In the genomic region with DNA sequence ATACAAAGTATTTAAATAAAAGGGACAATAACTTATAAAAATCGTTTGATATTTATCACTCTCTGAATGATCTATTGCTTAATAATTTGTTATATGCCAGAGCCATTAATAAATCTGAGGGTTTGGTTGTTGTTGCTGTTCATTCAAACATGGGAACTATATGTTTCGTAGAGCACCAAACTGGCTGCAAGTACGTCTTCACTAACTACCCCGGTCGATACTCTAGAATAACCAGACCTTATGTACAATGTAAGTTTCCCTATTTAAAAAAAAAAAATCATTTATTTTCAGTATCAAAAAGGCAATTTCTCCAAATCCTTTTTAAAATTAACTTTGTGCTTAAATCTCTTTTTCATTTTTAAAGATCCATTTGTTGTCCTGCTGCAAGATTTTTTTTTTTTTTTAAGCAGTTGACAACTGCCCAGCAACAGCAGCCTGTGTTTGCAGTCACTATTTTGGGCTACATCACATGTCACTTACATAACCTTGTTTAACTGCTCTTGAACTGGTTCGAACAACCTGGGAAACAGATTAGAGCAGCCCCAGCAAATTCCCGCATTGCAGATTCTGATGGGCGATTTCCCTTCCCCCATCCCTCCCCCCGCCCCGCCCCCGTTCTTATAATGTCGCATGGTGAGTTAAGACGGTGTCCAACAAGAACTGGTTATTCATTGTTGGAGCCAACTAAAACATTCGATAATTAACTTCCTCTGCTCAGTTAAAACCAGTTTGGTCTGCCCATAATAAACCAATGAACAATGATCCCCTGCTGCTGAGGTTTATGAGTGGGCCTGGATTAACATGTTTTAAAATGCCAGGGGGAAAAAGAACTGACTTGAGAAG, we compare ENCODE assay signal across 9 cellular contexts.
A peak's percentile ranks its signal among the peaks of the same experiment; 100 is the strongest.
DNase-seq lines count a peak whose midpoint lies in the region; ATAC-seq and TF ChIP-seq lines count a peak whose summit lies in the region.
"Had no signal": no experiment of that assay in that cellular context is flagged by ENCODE, and none has a peak within 500 bp of the region (broad histone marks: within the 10 kb centered on the region; RNA-seq: fewer than 3 reads in every experiment).

No MANE protein-coding gene starts in this region.

- H3K4me2 ChIP-seq in hepatocyte, result peak overlapping the region; percentile 29

- ATAC-seq in GM18867 (IDR thresholded peaks at IDR 0.05; ENCODE audit: unreplicated experiment), result no peak

- H4K20me1 ChIP-seq in hepatocyte (ENCODE audit: insufficient read depth, poor library complexity, severe bottlenecking), result no peaks in the 10 kb centered on the region

- in situ Hi-C loops in G401 (cut with HindIII; ENCODE audit: low sequenced_read_pairs), result no loop called here

- H3K9me3 ChIP-seq in NT2/D1 (ENCODE audit: insufficient read depth, low read length), result no peaks in the 10 kb centered on the region
- no peaks in the 10 kb centered on the region for H3K9me3 ChIP-seq in hepatocyte (ENCODE audit: low read depth)
- H3K9me3 ChIP-seq: sigmoid colon had no signal

- H3K36me3 ChIP-seq in NT2/D1 (ENCODE audit: insufficient read depth, insufficient read length, low read length), result no peaks in the 10 kb centered on the region
- H3K36me3 ChIP-seq in hepatocyte (replicated peaks; ENCODE audit: insufficient read depth, low read depth), result no peaks in the 10 kb centered on the region
- H3K36me3 ChIP-seq: sigmoid colon had no signal

- H3K36me3 Mint-ChIP-seq in progenitor cell of endocrine pancreas (ENCODE audit: insufficient read depth), result no peaks in the 10 kb centered on the region
- H3K36me3 Mint-ChIP-seq in activated naive CD4-positive, alpha-beta T cell treated with anti-CD3 and anti-CD28 coated beads for 36 hours (ENCODE audit: low read depth), result peaks cover 3% of the 10 kb centered on the region

- H3K4me3 ChIP-seq in NT2/D1 (ENCODE audit: insufficient read length, low read depth), result no peak overlapping the region
- no peak overlapping the region for H3K4me3 ChIP-seq in hepatocyte
- H3K4me3 ChIP-seq: sigmoid colon had no signal

- CTCF ChIA-PET in activated naive CD4-positive, alpha-beta T cell treated with anti-CD3 and anti-CD28 coated beads for 36 hours (lab: Charles Lee), result no interaction called here

- H3K9me2 ChIP-seq in hepatocyte (replicated peaks; ENCODE audit: insufficient read depth), result no peaks in the 10 kb centered on the region

- H3K79me2 ChIP-seq in hepatocyte, result no peaks in the 10 kb centered on the region

- no peaks in the 10 kb centered on the region for H3K27me3 Mint-ChIP-seq in progenitor cell of endocrine pancreas
- no peaks in the 10 kb centered on the region for H3K27me3 Mint-ChIP-seq in activated naive CD4-positive, alpha-beta T cell treated with anti-CD3 and anti-CD28 coated beads for 36 hours (ENCODE audit: low read depth)

- TF ChIP-seq CTCF in hepatocyte (IDR thresholded peaks at IDR 0.05; ENCODE audit: poor library complexity) (no peak), progenitor cell of endocrine pancreas (IDR thresholded peaks at IDR 0.05; ENCODE audit: unreplicated experiment) (no peak)

- H3K9ac ChIP-seq in NT2/D1 (ENCODE audit: insufficient read length, low read depth), result no peak overlapping the region

- no peak overlapping the region for H2AFZ ChIP-seq in hepatocyte

- DNase-seq in G401 (ENCODE audit: low spot score), result peak; percentile 83
- DNase-seq in NT2/D1 (ENCODE audit: low read depth, low spot score), result peak; percentile 27
- peak; percentile 46 for DNase-seq in hepatocyte (ENCODE audit: low spot score)
- DNase-seq in progenitor cell of endocrine pancreas (ENCODE audit: low spot score, unreplicated experiment), result peak; percentile 21
- no peak for DNase-seq in NAMALWA (ENCODE audit: low spot score)
- DNase-seq in activated naive CD4-positive, alpha-beta T cell treated with anti-CD3 and anti-CD28 coated beads for 36 hours, result no peak
- DNase-seq in Kasumi-1 (lab: John Stamatoyannopoulos, UW), result no peak
- DNase-seq: sigmoid colon had no signal

- H3K4me1 Mint-ChIP-seq in progenitor cell of endocrine pancreas (ENCODE audit: low read depth), result peaks cover 21% of the 10 kb centered on the region
- H3K4me1 Mint-ChIP-seq in activated naive CD4-positive, alpha-beta T cell treated with anti-CD3 and anti-CD28 coated beads for 36 hours (ENCODE audit: low read depth), result peaks cover 2% of the 10 kb centered on the region

- no peak overlapping the region for H3K4me3 Mint-ChIP-seq in progenitor cell of endocrine pancreas (ENCODE audit: low read depth)
- no peak overlapping the region for H3K4me3 Mint-ChIP-seq in activated naive CD4-positive, alpha-beta T cell treated with anti-CD3 and anti-CD28 coated beads for 36 hours

- 59% methylated on average over 13 of the region's 14 CpGs for WGBS in hepatocyte (ENCODE audit: low lambda C conversion rate, missing lambda C conversion rate)

- H3K27ac ChIP-seq in hepatocyte, result peak overlapping the region; percentile 53
- H3K27ac ChIP-seq: sigmoid colon had no signal

- H3K4me1 ChIP-seq in NT2/D1 (ENCODE audit: insufficient read depth, insufficient read length) (no peaks in the 10 kb centered on the region), hepatocyte (ENCODE audit: insufficient read depth) (peaks cover 2% of the 10 kb centered on the region)

- H3K9me3 Mint-ChIP-seq in progenitor cell of endocrine pancreas (ENCODE audit: low read depth), result no peaks in the 10 kb centered on the region
- no peaks in the 10 kb centered on the region for H3K9me3 Mint-ChIP-seq in activated naive CD4-positive, alpha-beta T cell treated with anti-CD3 and anti-CD28 coated beads for 36 hours

- H3K27ac Mint-ChIP-seq in progenitor cell of endocrine pancreas, result peak overlapping the region; percentile 93
- H3K27ac Mint-ChIP-seq in activated naive CD4-positive, alpha-beta T cell treated with anti-CD3 and anti-CD28 coated beads for 36 hours, result no peak overlapping the region

- H3K27me3 ChIP-seq in NT2/D1 (ENCODE audit: insufficient read depth, insufficient read length) (no peaks in the 10 kb centered on the region), hepatocyte (no peaks in the 10 kb centered on the region)
- H3K27me3 ChIP-seq: sigmoid colon had no signal

- intact Hi-C loops in activated naive CD4-positive, alpha-beta T cell treated with anti-CD3 and anti-CD28 coated beads for 36 hours (cut with micrococcal nuclease), result no loop called here

Comparison
In these comparisons a context has a peak if more than half of its experiments do, and no peak if none do; other contexts are left out.
1. DNase-seq: peak in G401 (single experiment), NT2/D1 (single experiment), hepatocyte (single experiment) and progenitor cell of endocrine pancreas (single experiment); none in NAMALWA (single experiment), activated naive CD4-positive, alpha-beta T cell treated with anti-CD3 and anti-CD28 coated beads for 36 hours (single experiment) and Kasumi-1 (0 of 2).